Comparison of ENCODE assay signal across 18 cellular contexts in genomic region chr6:80974579-80974978, GRCh38.
DNase-seq lines count a peak whose midpoint lies in the region; ATAC-seq and TF ChIP-seq lines count a peak whose summit lies in the region.
"Had no signal": no experiment of that assay in that cellular context is flagged by ENCODE, and none has a peak within 500 bp of the region (broad histone marks: within the 10 kb centered on the region; RNA-seq: fewer than 3 reads in every experiment).

No MANE protein-coding gene starts in this region.

- peaks cover 15% of the 10 kb centered on the region for H3K4me1 Mint-ChIP-seq in GM23338
- peaks cover 26% of the 10 kb centered on the region for H3K4me1 Mint-ChIP-seq in WTC11
- no peaks in the 10 kb centered on the region for H3K4me1 Mint-ChIP-seq in neural progenitor cell
- H3K4me1 Mint-ChIP-seq: CD4-positive, CD25-positive, alpha-beta regulatory T cell had no signal

- no peaks in the 10 kb centered on the region for H3K27me3 ChIP-seq in GM23338 (ENCODE audit: insufficient read depth)
- H3K27me3 ChIP-seq in iPS DF 6.9 (ENCODE audit: control insufficient read depth, insufficient read depth, low read length) = no peaks in the 10 kb centered on the region
- no peaks in the 10 kb centered on the region for H3K27me3 ChIP-seq in neural progenitor cell
- H3K27me3 ChIP-seq: BLaER1 treated with 17β-estradiol and CSF1 and Interleukin-3, amounts not matched to agents 10 nM and 100 nM had no signal

- H3K36me3 Mint-ChIP-seq in GM23338 (ENCODE audit: low read depth) = peaks cover 33% of the 10 kb centered on the region
- H3K36me3 Mint-ChIP-seq in WTC11 = peaks cover 8% of the 10 kb centered on the region; the same call in 1 of the 2 replicates
- H3K36me3 Mint-ChIP-seq in neural progenitor cell = no peaks in the 10 kb centered on the region
- H3K36me3 Mint-ChIP-seq: CD4-positive, CD25-positive, alpha-beta regulatory T cell had no signal

- 0 out of 2 replicates have a peak, but pooled peaks cover 9% of the 10 kb centered on the region for H3K36me3 ChIP-seq in GM23338 (ENCODE audit: insufficient read depth)
- H3K36me3 ChIP-seq in iPS DF 6.9 (ENCODE audit: control insufficient read depth, insufficient read depth, low read length) = no peaks in the 10 kb centered on the region
- H3K36me3 ChIP-seq in neural progenitor cell = no peaks in the 10 kb centered on the region
- H3K36me3 ChIP-seq: BLaER1 treated with 17β-estradiol and CSF1 and Interleukin-3, amounts not matched to agents 10 nM and 100 nM had no signal

- no CpG with 5 or more reads among the region's 2 CpGs for WGBS in iPS DF 6.9 (ENCODE audit: insufficient coverage, insufficient read length)

- no peaks in the 10 kb centered on the region for H3K79me2 ChIP-seq in GM23338 (replicated peaks; ENCODE audit: insufficient read depth)
- no peaks in the 10 kb centered on the region for H3K79me2 ChIP-seq in neural progenitor cell (ENCODE audit: low read depth)

- peaks cover 29% of the 10 kb centered on the region for H3K9me3 Mint-ChIP-seq in GM23338
- H3K9me3 Mint-ChIP-seq in WTC11 = peaks cover 26% of the 10 kb centered on the region
- no peaks in the 10 kb centered on the region for H3K9me3 Mint-ChIP-seq in neural progenitor cell

- DNase-seq in GM23338 (ENCODE audit: low spot score) = peak; percentile 64
- peak; percentile 16 for DNase-seq in WTC11 (ENCODE audit: low spot score)
- DNase-seq in iPS DF 6.9 (ENCODE audit: low read depth, low spot score) = peak; percentile 25
- peak; percentile 10 for DNase-seq in neural progenitor cell (ENCODE audit: low spot score)
- no peak for DNase-seq in stimulated activated CD4-positive, alpha-beta T cell treated with anti-CD3 and anti-CD28 coated beads, Interleukin-12 subunit alpha, Interleukin-12 subunit beta, amount 100 ng/mL, for 4 hours
- DNase-seq in activated naive CD4-positive, alpha-beta T cell treated with Interleukin-2 at 50 U/mL for 16 hours = no peak
- DNase-seq in NCI-H2227 treated with DMSO at 0.1 percent for 48 hours (lab: John Stamatoyannopoulos, UW) = no peak
- DNase-seq in midbrain (lab: John Stamatoyannopoulos, UW) = no peak
- DNase-seq: ACHN; CD4-positive, CD25-positive, alpha-beta regulatory T cell; DMS79; EL; GDM1; GOT3; IMR-90 had no signal

- H3K4me1 ChIP-seq in GM23338 (ENCODE audit: insufficient read depth) = peaks cover 5% of the 10 kb centered on the region
- 0 out of 2 replicates have a peak, but pooled peaks cover 4% of the 10 kb centered on the region for H3K4me1 ChIP-seq in iPS DF 6.9 (ENCODE audit: control insufficient read depth, insufficient read depth, low read length)
- H3K4me1 ChIP-seq in neural progenitor cell = no peaks in the 10 kb centered on the region
- H3K4me1 ChIP-seq: BLaER1 treated with 17β-estradiol and CSF1 and Interleukin-3, amounts not matched to agents 10 nM and 100 nM had no signal

- CTCF ChIA-PET in WTC11 (lab: Charles Lee) = interaction anchor here (1.0 kb wide), 1 partner anchor 44 kb away, joined by 4 read pairs; no protein-coding TSS in a partner anchor

- H3K4me3 ChIP-seq in GM23338 (peak overlapping the region; percentile 7; the same call in 1 of the 2 replicates), iPS DF 6.9 (ENCODE audit: low read length) (no peak overlapping the region), neural progenitor cell (no peak overlapping the region)
- H3K4me3 ChIP-seq: BLaER1 treated with 17β-estradiol and CSF1 and Interleukin-3, amounts not matched to agents 10 nM and 100 nM had no signal

- H3K4me2 ChIP-seq in GM23338 (peak overlapping the region; percentile 59), neural progenitor cell (no peak overlapping the region)
- H3K4me2 ChIP-seq: BLaER1 treated with 17β-estradiol and CSF1 and Interleukin-3, amounts not matched to agents 10 nM and 100 nM had no signal

- POLR2A ChIA-PET in WTC11 (lab: Charles Lee) = no interaction called here

- H3K27me3 Mint-ChIP-seq in GM23338 (ENCODE audit: insufficient read depth, low read depth, poor library complexity) (peaks cover 2% of the 10 kb centered on the region), WTC11 (ENCODE audit: low read depth) (peaks cover 3% of the 10 kb centered on the region; the same call in 1 of the 2 replicates), neural progenitor cell (ENCODE audit: insufficient read depth, low read depth) (no peaks in the 10 kb centered on the region)
- H3K27me3 Mint-ChIP-seq: CD4-positive, CD25-positive, alpha-beta regulatory T cell had no signal

- H3K9me2 ChIP-seq in GM23338 (ENCODE audit: insufficient read depth) = peaks cover 17% of the 10 kb centered on the region; the same call in 1 of the 2 replicates

- ATAC-seq in GM23338 = peak; percentile 94
- ATAC-seq in WTC11 = peak; percentile 88
- ATAC-seq: HCT116 had no signal

- H4K20me1 ChIP-seq in GM23338 (replicated peaks; ENCODE audit: insufficient read depth) (no peaks in the 10 kb centered on the region), neural progenitor cell (ENCODE audit: low read depth) (no peaks in the 10 kb centered on the region)
- H4K20me1 ChIP-seq: BLaER1 treated with 17β-estradiol and CSF1 and Interleukin-3, amounts not matched to agents 10 nM and 100 nM had no signal

- H3F3A ChIP-seq in GM23338 (replicated peaks; ENCODE audit: low read depth) (no peaks in the 10 kb centered on the region), neural progenitor cell (ENCODE audit: low read depth) (no peaks in the 10 kb centered on the region)

- no peak for TF ChIP-seq CTCF in GM23338 (conservative IDR thresholded peaks at IDR 0.05; ENCODE audit: low read depth in 2 of 2)
- no peak for TF ChIP-seq CTCF in WTC11 (IDR thresholded peaks at IDR 0.05)
- TF ChIP-seq CTCF in neural progenitor cell (IDR thresholded peaks at IDR 0.05) = no peak

- H3K27ac Mint-ChIP-seq in GM23338 = no peak overlapping the region
- H3K27ac Mint-ChIP-seq in WTC11 = no peak overlapping the region
- no peak overlapping the region for H3K27ac Mint-ChIP-seq in neural progenitor cell
- H3K27ac Mint-ChIP-seq: CD4-positive, CD25-positive, alpha-beta regulatory T cell had no signal

- H3K9me3 ChIP-seq in iPS DF 6.9 (ENCODE audit: control insufficient read depth, insufficient read depth, low read length) = no peaks in the 10 kb centered on the region
- no peaks in the 10 kb centered on the region for H3K9me3 ChIP-seq in neural progenitor cell (ENCODE audit: low read depth)
- H3K9me3 ChIP-seq: BLaER1 treated with 17β-estradiol and CSF1 and Interleukin-3, amounts not matched to agents 10 nM and 100 nM had no signal

- no peak overlapping the region for H3K4me3 Mint-ChIP-seq in GM23338
- no peak overlapping the region for H3K4me3 Mint-ChIP-seq in WTC11
- no peak overlapping the region for H3K4me3 Mint-ChIP-seq in neural progenitor cell
- H3K4me3 Mint-ChIP-seq: CD4-positive, CD25-positive, alpha-beta regulatory T cell had no signal

- no peak overlapping the region for H3K9ac ChIP-seq in neural progenitor cell
- H3K9ac ChIP-seq: BLaER1 treated with 17β-estradiol and CSF1 and Interleukin-3, amounts not matched to agents 10 nM and 100 nM had no signal

- H2AFZ ChIP-seq in GM23338 (peak overlapping the region; percentile 35; the same call in 1 of the 2 replicates), neural progenitor cell (replicated peaks) (peak overlapping the region; percentile 30)

- 0 out of 2 replicates have a peak overlapping the region, but pooled peaks have one; percentile 4 for H3K27ac ChIP-seq in GM23338 (ENCODE audit: low read depth)
- no peak overlapping the region for H3K27ac ChIP-seq in iPS DF 6.9 (ENCODE audit: low read length)
- no peak overlapping the region for H3K27ac ChIP-seq in neural progenitor cell
- H3K27ac ChIP-seq: BLaER1 treated with 17β-estradiol and CSF1 and Interleukin-3, amounts not matched to agents 10 nM and 100 nM; HL-60 had no signal

TF ChIP-seq in GM23338, 12 proteins besides CTCF, POLR2A, EP300 and RAD21:
- TF ChIP-seq STAT1 (IDR thresholded peaks at IDR 0.05; ENCODE audit: unreplicated experiment) (no peak), NANOG (IDR thresholded peaks at IDR 0.05; ENCODE audit: borderline replicate concordance) (peak; percentile 22; the same call in 1 of the 2 replicates), CREB1 (CRISPR knock-in tag; IDR thresholded peaks at IDR 0.05; ENCODE audit: low read depth) (no peak)

TF ChIP-seq in WTC11, 78 proteins besides CTCF, POLR2A, EP300 and RAD21:
- TF ChIP-seq TEAD4 (CRISPR knock-in tag; IDR thresholded peaks at IDR 0.05) (peak; percentile 44; the same call in 1 of the 2 replicates), SOX15 (CRISPR knock-in tag; IDR thresholded peaks at IDR 0.05) (no peak), ZNF121 (CRISPR knock-in tag; IDR thresholded peaks at IDR 0.05) (no peak), ZNF671 (CRISPR knock-in tag; IDR thresholded peaks at IDR 0.05) (no peak)

Comparison
In these comparisons a context has a peak if more than half of its experiments do, and no peak if none do; other contexts are left out.
1. DNase-seq: peak in GM23338 (single experiment), WTC11 (single experiment), iPS DF 6.9 (single experiment) and neural progenitor cell (single experiment); none in stimulated activated CD4-positive, alpha-beta T cell treated with anti-CD3 and anti-CD28 coated beads, Interleukin-12 subunit alpha, Interleukin-12 subunit beta, amount 100 ng/mL, for 4 hours (single experiment), activated naive CD4-positive, alpha-beta T cell treated with Interleukin-2 at 50 U/mL for 16 hours (single experiment), NCI-H2227 treated with DMSO at 0.1 percent for 48 hours (single experiment) and midbrain (single experiment).